1 cellular context compared by ENCODE assay signal in genomic region chr6:13327691-13328075, GRCh38.
TF ChIP-seq lines count a peak whose summit lies in the region.

No MANE protein-coding gene starts in this region.

TF ChIP-seq in GM12878, 131 proteins besides CTCF, POLR2A, EP300 and RAD21 (continued from another document):
- TF ChIP-seq MLLT1 (IDR thresholded peaks at IDR 0.05) (no peak), IRF3 (IDR thresholded peaks at IDR 0.05) (no peak), CBX3 (IDR thresholded peaks at IDR 0.05; ENCODE audit: borderline replicate concordance, low read depth) (no peak), KLF5 (IDR thresholded peaks at IDR 0.05; ENCODE audit: partially characterized antibody) (no peak), STAT3 (IDR thresholded peaks at IDR 0.05; ENCODE audit: low read depth, low read length) (no peak), MEF2A (IDR thresholded peaks at IDR 0.05; ENCODE audit: insufficient read depth, low read depth, low read length) (no peak), JUND (IDR thresholded peaks at IDR 0.05; ENCODE audit: low read depth, low read length) (no peak), POU2F2 (IDR thresholded peaks at IDR 0.05; ENCODE audit: borderline replicate concordance, low read depth, low read length) (no peak), SMC3 (IDR thresholded peaks at IDR 0.05; ENCODE audit: borderline replicate concordance, low read length) (no peak), CHD2 (IDR thresholded peaks at IDR 0.05; ENCODE audit: borderline replicate concordance, low read depth, low read length) (no peak), TARDBP (IDR thresholded peaks at IDR 0.05; ENCODE audit: borderline replicate concordance) (no peak), MTA2 (IDR thresholded peaks at IDR 0.05; ENCODE audit: low read depth) (no peak), REST (IDR thresholded peaks at IDR 0.05; ENCODE audit: low read depth, low read length) (no peak), ATF7 (IDR thresholded peaks at IDR 0.05; ENCODE audit: low read depth) (no peak), IKZF2 (IDR thresholded peaks at IDR 0.05) (no peak)
TF ChIP-seq in GM12878: peak in this region for 0.
